ENCODE assay signal across 16 cellular contexts in the genomic region with DNA sequence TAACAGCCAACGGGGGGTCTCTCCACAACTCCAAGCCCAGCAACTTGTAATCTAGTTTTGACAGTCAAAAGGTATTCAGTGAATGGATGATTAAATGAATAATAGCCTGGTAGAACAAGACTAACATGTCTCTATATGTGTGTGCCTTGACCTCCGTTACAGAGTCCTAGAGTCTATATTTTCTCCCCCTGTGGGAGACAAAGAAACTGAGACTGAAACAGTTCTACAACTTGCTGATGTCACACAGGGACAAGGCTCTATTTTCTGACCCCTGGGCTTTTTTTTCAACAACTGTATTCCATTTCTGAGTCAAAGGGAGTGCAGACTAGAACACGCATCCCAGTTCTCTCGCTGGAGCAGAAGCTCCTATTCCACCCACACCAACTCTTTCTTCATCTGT.
DNase-seq lines count a peak whose midpoint lies in the region; ATAC-seq and TF ChIP-seq lines count a peak whose summit lies in the region.
"Had no signal": no experiment of that assay in that cellular context is flagged by ENCODE, and none has a peak within 500 bp of the region (broad histone marks: within the 10 kb centered on the region; RNA-seq: fewer than 3 reads in every experiment).

No MANE protein-coding gene starts in this region.

- intact Hi-C loops in lower lobe of right lung (cut with DNase I): no loop called here

- TF ChIP-seq CTCF in neural progenitor cell (IDR thresholded peaks at IDR 0.05) (no peak), lower lobe of right lung (IDR thresholded peaks at IDR 0.05) (no peak)

- peak overlapping the region; percentile 18 for H3K27ac Mint-ChIP-seq in neural progenitor cell
- H3K27ac Mint-ChIP-seq: activated CD4-positive, alpha-beta memory T cell treated with anti-CD3 and anti-CD28 coated beads for 36 hours had no signal

- H3K9me3 ChIP-seq in neural progenitor cell (ENCODE audit: low read depth): no peaks in the 10 kb centered on the region
- no peaks in the 10 kb centered on the region for H3K9me3 ChIP-seq in lower lobe of right lung
- H3K9me3 ChIP-seq: suprapubic skin had no signal

- no peaks in the 10 kb centered on the region for H3K36me3 ChIP-seq in neural progenitor cell
- H3K36me3 ChIP-seq in lower lobe of right lung: no peaks in the 10 kb centered on the region
- H3K36me3 ChIP-seq: cardiac muscle cell, suprapubic skin had no signal

- no peaks in the 10 kb centered on the region for H3K27me3 Mint-ChIP-seq in neural progenitor cell (ENCODE audit: insufficient read depth, low read depth)

- H3K27ac ChIP-seq in neural progenitor cell (no peak overlapping the region), lower lobe of right lung (no peak overlapping the region)
- H3K27ac ChIP-seq: cardiac muscle cell, GM23248, parathyroid adenoma, suprapubic skin had no signal

- ATAC-seq in GM18858 (IDR thresholded peaks at IDR 0.05; ENCODE audit: unreplicated experiment) (peak; percentile 45), GM21619 (IDR thresholded peaks at IDR 0.05; ENCODE audit: unreplicated experiment) (peak; percentile 57), HG03139 (IDR thresholded peaks at IDR 0.05; ENCODE audit: unreplicated experiment) (peak; percentile 51), lower lobe of right lung (no peak)
- ATAC-seq: HepG2 had no signal

- H2AFZ ChIP-seq in neural progenitor cell (replicated peaks): no peak overlapping the region
- H2AFZ ChIP-seq: GM23248, parathyroid adenoma had no signal

- H3K36me3 Mint-ChIP-seq in neural progenitor cell: peaks cover 5% of the 10 kb centered on the region
- H3K36me3 Mint-ChIP-seq: activated CD4-positive, alpha-beta memory T cell treated with anti-CD3 and anti-CD28 coated beads for 36 hours had no signal

- no peaks in the 10 kb centered on the region for H3K79me2 ChIP-seq in neural progenitor cell (ENCODE audit: low read depth)
- H3K79me2 ChIP-seq: parathyroid adenoma had no signal

- no peaks in the 10 kb centered on the region for H4K20me1 ChIP-seq in neural progenitor cell (ENCODE audit: low read depth)

- H3F3A ChIP-seq in neural progenitor cell (ENCODE audit: low read depth): no peaks in the 10 kb centered on the region

- peaks cover 32% of the 10 kb centered on the region for H3K4me1 Mint-ChIP-seq in neural progenitor cell

- no peak overlapping the region for H3K4me3 ChIP-seq in neural progenitor cell
- no peak overlapping the region for H3K4me3 ChIP-seq in lower lobe of right lung
- H3K4me3 ChIP-seq: cardiac muscle cell, GM23248, suprapubic skin had no signal

- no peak overlapping the region for H3K9ac ChIP-seq in neural progenitor cell
- H3K9ac ChIP-seq: GM23248, parathyroid adenoma had no signal

- peaks cover 6% of the 10 kb centered on the region for H3K9me3 Mint-ChIP-seq in neural progenitor cell
- H3K9me3 Mint-ChIP-seq: activated CD4-positive, alpha-beta memory T cell treated with anti-CD3 and anti-CD28 coated beads for 36 hours had no signal

- peaks cover 15% of the 10 kb centered on the region for H3K4me1 ChIP-seq in neural progenitor cell
- no peaks in the 10 kb centered on the region for H3K4me1 ChIP-seq in lower lobe of right lung
- H3K4me1 ChIP-seq: parathyroid adenoma, suprapubic skin had no signal

- H3K4me2 ChIP-seq in neural progenitor cell: no peak overlapping the region

- H3K27me3 ChIP-seq in neural progenitor cell (no peaks in the 10 kb centered on the region), lower lobe of right lung (ENCODE audit: low read depth) (no peaks in the 10 kb centered on the region)
- H3K27me3 ChIP-seq: cardiac muscle cell, suprapubic skin had no signal

- no peak for DNase-seq in neural progenitor cell (ENCODE audit: low spot score)
- no peak for DNase-seq in lower lobe of right lung
- DNase-seq in activated CD4-positive, alpha-beta T cell treated with anti-CD3 and anti-CD28 coated beads, Interleukin-2, amount 50 U/mL, for 4 hours: no peak
- no peak for DNase-seq in CD1c-positive myeloid dendritic cell (ENCODE audit: extremely low spot score)
- DNase-seq: NCI-H187, NCI-H446, SW 1271 had no signal

- H3K4me3 Mint-ChIP-seq in neural progenitor cell: no peak overlapping the region
- H3K4me3 Mint-ChIP-seq: activated CD4-positive, alpha-beta memory T cell treated with anti-CD3 and anti-CD28 coated beads for 36 hours had no signal

Comparison
In these comparisons a context has a peak if more than half of its experiments do, and no peak if none do; other contexts are left out.
1. ATAC-seq: peak in GM18858 (single experiment), GM21619 (single experiment) and HG03139 (single experiment); none in lower lobe of right lung (0 of 2).